8 cellular contexts compared by ENCODE assay signal in genomic region chr12:100573499-100574261, GRCh38. TPM values are rescaled to one million over a fixed set of nuclear protein-coding genes. Genes with fewer than 3 reads are reported as not detected.
DNase-seq lines count a peak whose midpoint lies in the region; ATAC-seq and TF ChIP-seq lines count a peak whose summit lies in the region.

TSS of gene GAS2L3 (plus strand) at chr12:100573684. CDS start at chr12:100594905, 21,221 bp downstream.

- peak within 1 kb of the TSS; percentile 97 for H3K27ac Mint-ChIP-seq in endodermal cell

- H3K4me3 ChIP-seq in BLaER1 treated with 17β-estradiol and CSF1 and Interleukin-3, amounts not matched to agents 10 nM and 100 nM = peak within 1 kb of the TSS; percentile 61 to 76 (median 70)
- peak within 1 kb of the TSS; percentile 91 for H3K4me3 ChIP-seq in endodermal cell (ENCODE audit: low read length)

- no peaks in the 10 kb centered on the region for H4K20me1 ChIP-seq in BLaER1 treated with 17β-estradiol and CSF1 and Interleukin-3, amounts not matched to agents 10 nM and 100 nM

- H3K4me3 Mint-ChIP-seq in endodermal cell = peak within 1 kb of the TSS; percentile 88

- H3K36me3 ChIP-seq in BLaER1 treated with 17β-estradiol and CSF1 and Interleukin-3, amounts not matched to agents 10 nM and 100 nM = no peaks in the 10 kb centered on the region
- H3K36me3 ChIP-seq in endodermal cell (ENCODE audit: control insufficient read depth, insufficient read depth, low read length) = no peaks in the 10 kb centered on the region

- H3K9me3 Mint-ChIP-seq in endodermal cell = no peaks in the 10 kb centered on the region

- no peaks in the 10 kb centered on the region for H3K36me3 Mint-ChIP-seq in endodermal cell (ENCODE audit: low read depth)

- H3K27me3 ChIP-seq in BLaER1 treated with 17β-estradiol and CSF1 and Interleukin-3, amounts not matched to agents 10 nM and 100 nM = no peaks in the 10 kb centered on the region
- peaks cover 16% of the 10 kb centered on the region for H3K27me3 ChIP-seq in endodermal cell (ENCODE audit: control insufficient read depth, insufficient read depth, low read length, poor library complexity, severe bottlenecking)

- DNase-seq in GM19238 (ENCODE audit: insufficient read length, low spot score) (peak; percentile 41), NCI-H524 (lab: John Stamatoyannopoulos, UW) (peak; percentile 40 to 82), endodermal cell (peak; percentile 99), medulla oblongata (ENCODE audit: extremely low spot score) (peak; percentile 91)
- peak; percentile 81 for DNase-seq in activated CD8-positive, alpha-beta memory T cell treated with anti-CD3 and anti-CD28 coated beads for 24 hours
- peak; percentile 1 to 28 (median 13) for DNase-seq in stimulated activated CD4-positive, alpha-beta T cell treated with anti-CD3 and anti-CD28 coated beads, TNF-alpha, amount 100 ng/mL, for 4 hours (ENCODE audit: low read depth in 3 of 3)

- WGBS in endodermal cell (ENCODE audit: insufficient coverage in 1 of 2, insufficient read length in 1 of 2), 2 experiments = 0 to 1% methylated on average over 12 to 63 of the region's 63 CpGs

- H3K27ac ChIP-seq in BLaER1 treated with 17β-estradiol and CSF1 and Interleukin-3, amounts not matched to agents 10 nM and 100 nM = peak within 1 kb of the TSS; percentile 52 to 86 (median 68); a peak in 20 of 22 replicates
- H3K27ac ChIP-seq in endodermal cell (ENCODE audit: low read depth, low read length) = peak within 1 kb of the TSS; percentile 21

- TF ChIP-seq CTCF in endodermal cell (conservative IDR thresholded peaks at IDR 0.05) = no peak

- H3K4me1 ChIP-seq in BLaER1 treated with 17β-estradiol and CSF1 and Interleukin-3, amounts not matched to agents 10 nM and 100 nM = peaks cover 3 to 46% (median 10%) of the 10 kb centered on the region in 10 experiments; a peak in 14 of 20 replicates
- H3K4me1 ChIP-seq in endodermal cell (ENCODE audit: control insufficient read depth, insufficient read depth, low read length) = no peaks in the 10 kb centered on the region

- H3K9me3 ChIP-seq in BLaER1 treated with 17β-estradiol and CSF1 and Interleukin-3, amounts not matched to agents 10 nM and 100 nM (replicated peaks in 1 of 11) = peaks cover 13 to 19% (median 15%) of the 10 kb centered on the region in 11 experiments
- H3K9me3 ChIP-seq in endodermal cell (ENCODE audit: control insufficient read depth, low read length) = no peaks in the 10 kb centered on the region

- peaks cover 18% of the 10 kb centered on the region for H3K4me1 Mint-ChIP-seq in endodermal cell

- peak within 1 kb of the TSS; percentile 67 to 90 (median 78) for H3K9ac ChIP-seq in BLaER1 treated with 17β-estradiol and CSF1 and Interleukin-3, amounts not matched to agents 10 nM and 100 nM
- peak within 1 kb of the TSS; percentile 54 for H3K9ac ChIP-seq in endodermal cell (ENCODE audit: extremely low read depth, low read length, poor library complexity, severe bottlenecking)

- peak within 1 kb of the TSS; percentile 61 to 88 (median 78) for H3K4me2 ChIP-seq in BLaER1 treated with 17β-estradiol and CSF1 and Interleukin-3, amounts not matched to agents 10 nM and 100 nM

- ATAC-seq in HG03342 (IDR thresholded peaks at IDR 0.05; ENCODE audit: unreplicated experiment) = peak; percentile 97

- peaks cover 23% of the 10 kb centered on the region for H3K27me3 Mint-ChIP-seq in endodermal cell (ENCODE audit: insufficient read depth)

RNA-seq across cellular contexts. Expression of gene GAS2L3, which starts in this region (rescaled TPM):
- 10 to 100 TPM; 13.5 to 26.8 TPM for total RNA-seq in endodermal cell
- 36.4 TPM for polyA plus RNA-seq in endodermal cell (2013, experiment 1 of 2)
- polyA plus RNA-seq in endodermal cell (2013, experiment 2 of 2) = 42.0 TPM

Comparison
In these comparisons a context has a peak if more than half of its experiments do, and no peak if none do; other contexts are left out.
1. Peak in every context shown above with its lines: DNase-seq, ATAC-seq, H3K4me3 ChIP-seq and H3K27ac ChIP-seq.
2. DNase-seq: peak in every context shown above with its lines; median percentile 99 in endodermal cell; 91 in medulla oblongata; 81 in activated CD8-positive, alpha-beta memory T cell treated with anti-CD3 and anti-CD28 coated beads for 24 hours; 61 in NCI-H524; 41 in GM19238; 13 in stimulated activated CD4-positive, alpha-beta T cell treated with anti-CD3 and anti-CD28 coated beads, TNF-alpha, amount 100 ng/mL, for 4 hours.